ENCODE assay signal across 10 cellular contexts in the genomic region with DNA sequence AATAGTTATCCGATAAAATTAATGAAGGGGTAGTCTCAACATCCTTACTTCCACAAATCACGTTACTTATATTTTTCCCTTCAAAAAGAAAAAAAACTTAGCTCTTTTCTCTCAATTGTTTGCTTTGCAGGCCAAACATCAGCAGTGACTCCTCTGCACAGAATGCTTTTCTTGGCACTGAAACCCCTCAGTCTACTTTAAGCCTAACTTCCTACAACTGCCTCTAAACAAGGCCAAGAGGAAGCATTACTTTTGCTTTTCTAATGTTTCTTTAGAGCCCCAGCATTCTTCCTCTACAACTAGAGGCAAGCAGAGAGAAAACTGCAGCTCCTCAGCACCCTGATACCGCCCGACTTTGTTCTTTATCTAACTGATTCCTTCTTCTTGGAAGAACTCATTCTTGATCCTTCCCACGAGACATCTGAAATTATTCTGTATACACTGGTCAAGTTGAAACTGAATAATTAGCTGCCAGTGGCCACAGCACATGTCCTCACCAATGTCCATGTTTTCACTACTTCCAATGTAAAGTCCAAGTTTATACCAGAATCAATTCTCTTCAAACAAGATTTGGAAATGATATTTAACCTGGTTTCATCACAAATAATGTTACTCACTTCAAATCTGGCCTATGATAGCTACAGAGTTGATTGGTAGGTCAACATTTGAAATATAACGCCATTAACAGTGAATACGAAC. TPM values are rescaled to one million over a fixed set of nuclear protein-coding genes. Genes with fewer than 3 reads are reported as not detected.
A peak's percentile ranks its signal among the peaks of the same experiment; 100 is the strongest.
DNase-seq lines count a peak whose midpoint lies in the region; ATAC-seq, FAIRE-seq and TF ChIP-seq lines count a peak whose summit lies in the region.
"Had no signal": no experiment of that assay in that cellular context is flagged by ENCODE, and none has a peak within 500 bp of the region (broad histone marks: within the 10 kb centered on the region; RNA-seq: fewer than 3 reads in every experiment).

No MANE protein-coding gene starts in this region.

- H3K4me1 Mint-ChIP-seq in GM23338, result peaks cover 16% of the 10 kb centered on the region

- WGBS in right cardiac atrium, result 47% methylated on average over 7 of the region's 7 CpGs

- H3K4me3 ChIP-seq in GM23338, result no peak overlapping the region
- peak overlapping the region; percentile 3 for H3K4me3 ChIP-seq in astrocyte of the spinal cord (ENCODE audit: low read depth, low read length)
- H3K4me3 ChIP-seq in right cardiac atrium (ENCODE audit: low read length), result no peak overlapping the region
- H3K4me3 ChIP-seq: SJSA1 had no signal

- H3K27me3 Mint-ChIP-seq in GM23338 (ENCODE audit: insufficient read depth, low read depth, poor library complexity), result no peaks in the 10 kb centered on the region

- no peaks in the 10 kb centered on the region for H3K9me2 ChIP-seq in GM23338 (ENCODE audit: insufficient read depth)

- H3K79me2 ChIP-seq in GM23338 (replicated peaks; ENCODE audit: insufficient read depth), result no peaks in the 10 kb centered on the region; the same call in none of the 2 replicates

- H3K4me1 ChIP-seq in GM23338 (ENCODE audit: insufficient read depth) (peaks cover 21% of the 10 kb centered on the region), right cardiac atrium (ENCODE audit: control insufficient read depth, insufficient read depth, low read length) (no peaks in the 10 kb centered on the region)

- ATAC-seq in GM23338, result no peak
- peak; percentile 90 to 96 for ATAC-seq in right cardiac atrium
- ATAC-seq in GM21515 (IDR thresholded peaks at IDR 0.05; ENCODE audit: unreplicated experiment), result no peak

- no peaks in the 10 kb centered on the region for H3K36me3 ChIP-seq in GM23338 (ENCODE audit: insufficient read depth)
- H3K36me3 ChIP-seq: SJSA1 had no signal

- no peak overlapping the region for H3K4me3 Mint-ChIP-seq in GM23338

- no peaks in the 10 kb centered on the region for H3K9me3 ChIP-seq in right cardiac atrium (ENCODE audit: control insufficient read depth, low read length)
- H3K9me3 ChIP-seq: SJSA1 had no signal

- in situ Hi-C loops in astrocyte of the spinal cord (cut with HindIII; ENCODE audit: low sequenced_read_pairs), result no loop called here

- peaks cover 9% of the 10 kb centered on the region for H3K36me3 Mint-ChIP-seq in GM23338 (ENCODE audit: low read depth)

- no peaks in the 10 kb centered on the region for H3F3A ChIP-seq in GM23338 (replicated peaks; ENCODE audit: low read depth)

- intact Hi-C loops in right cardiac atrium (cut with DNase I), result no loop called here

- H3K27ac Mint-ChIP-seq in GM23338, result peak overlapping the region; percentile 33; the same call in 1 of the 2 replicates

- no peak overlapping the region for H3K4me2 ChIP-seq in GM23338

- no peak overlapping the region for H3K27ac ChIP-seq in GM23338 (ENCODE audit: low read depth)
- H3K27ac ChIP-seq in right cardiac atrium (ENCODE audit: low read length), result no peak overlapping the region
- H3K27ac ChIP-seq: SJSA1 had no signal

- H3K27me3 ChIP-seq in GM23338 (ENCODE audit: insufficient read depth) (no peaks in the 10 kb centered on the region), right cardiac atrium (ENCODE audit: control insufficient read depth, insufficient read depth) (no peaks in the 10 kb centered on the region)
- H3K27me3 ChIP-seq: SJSA1 had no signal

- no peak for TF ChIP-seq CTCF in GM23338 (conservative IDR thresholded peaks at IDR 0.05; ENCODE audit: low read depth in 2 of 2)
- no peak for TF ChIP-seq CTCF in astrocyte of the spinal cord (IDR thresholded peaks at IDR 0.05; ENCODE audit: low read depth, low read length)

- no peak overlapping the region for H2AFZ ChIP-seq in GM23338

- DNase-seq in GM23338 (ENCODE audit: low spot score) (no peak), astrocyte of the spinal cord (ENCODE audit: low read depth, low spot score) (peak; percentile 94), right cardiac atrium (no peak), smooth muscle cell of the brain vasculature (ENCODE audit: low read depth, low spot score) (peak; percentile 79), GM19239 (ENCODE audit: insufficient read length, low spot score) (no peak)
- DNase-seq in stimulated activated CD4-positive, alpha-beta T cell treated with anti-CD3 and anti-CD28 coated beads, Interleukin-1b, Interleukin-23, amount 100 ng/mL, for 48 hours, result no peak
- DNase-seq in activated CD4-positive, alpha-beta T cell treated with anti-CD3 and anti-CD28 coated beads, Interleukin-2, amount 50 U/mL, for 1 hour, result no peak
- DNase-seq: stimulated activated CD4-positive, alpha-beta T cell treated with anti-CD3 and anti-CD28 coated beads, Interleukin-4, amount 100 ng/mL, for 4 hours had no signal

- no peaks in the 10 kb centered on the region for H3K9me3 Mint-ChIP-seq in GM23338

- no peaks in the 10 kb centered on the region for H4K20me1 ChIP-seq in GM23338 (replicated peaks; ENCODE audit: insufficient read depth)

- FAIRE-seq in GM19239 (lab: Jason Lieb, UNC), result no peak

TF ChIP-seq in GM23338, 12 proteins besides CTCF, POLR2A, EP300 and RAD21 (continues in another document):
- TF ChIP-seq STAT1 (IDR thresholded peaks at IDR 0.05; ENCODE audit: unreplicated experiment) (no peak), ZNF331 (CRISPR knock-in tag; IDR thresholded peaks at IDR 0.05; ENCODE audit: low read depth) (no peak), JUNB (IDR thresholded peaks at IDR 0.05; ENCODE audit: unreplicated experiment) (no peak), EZH2 (IDR thresholded peaks at IDR 0.05; ENCODE audit: low read depth, unreplicated experiment) (no peak)
- TF ChIP-seq, protein P1, sequence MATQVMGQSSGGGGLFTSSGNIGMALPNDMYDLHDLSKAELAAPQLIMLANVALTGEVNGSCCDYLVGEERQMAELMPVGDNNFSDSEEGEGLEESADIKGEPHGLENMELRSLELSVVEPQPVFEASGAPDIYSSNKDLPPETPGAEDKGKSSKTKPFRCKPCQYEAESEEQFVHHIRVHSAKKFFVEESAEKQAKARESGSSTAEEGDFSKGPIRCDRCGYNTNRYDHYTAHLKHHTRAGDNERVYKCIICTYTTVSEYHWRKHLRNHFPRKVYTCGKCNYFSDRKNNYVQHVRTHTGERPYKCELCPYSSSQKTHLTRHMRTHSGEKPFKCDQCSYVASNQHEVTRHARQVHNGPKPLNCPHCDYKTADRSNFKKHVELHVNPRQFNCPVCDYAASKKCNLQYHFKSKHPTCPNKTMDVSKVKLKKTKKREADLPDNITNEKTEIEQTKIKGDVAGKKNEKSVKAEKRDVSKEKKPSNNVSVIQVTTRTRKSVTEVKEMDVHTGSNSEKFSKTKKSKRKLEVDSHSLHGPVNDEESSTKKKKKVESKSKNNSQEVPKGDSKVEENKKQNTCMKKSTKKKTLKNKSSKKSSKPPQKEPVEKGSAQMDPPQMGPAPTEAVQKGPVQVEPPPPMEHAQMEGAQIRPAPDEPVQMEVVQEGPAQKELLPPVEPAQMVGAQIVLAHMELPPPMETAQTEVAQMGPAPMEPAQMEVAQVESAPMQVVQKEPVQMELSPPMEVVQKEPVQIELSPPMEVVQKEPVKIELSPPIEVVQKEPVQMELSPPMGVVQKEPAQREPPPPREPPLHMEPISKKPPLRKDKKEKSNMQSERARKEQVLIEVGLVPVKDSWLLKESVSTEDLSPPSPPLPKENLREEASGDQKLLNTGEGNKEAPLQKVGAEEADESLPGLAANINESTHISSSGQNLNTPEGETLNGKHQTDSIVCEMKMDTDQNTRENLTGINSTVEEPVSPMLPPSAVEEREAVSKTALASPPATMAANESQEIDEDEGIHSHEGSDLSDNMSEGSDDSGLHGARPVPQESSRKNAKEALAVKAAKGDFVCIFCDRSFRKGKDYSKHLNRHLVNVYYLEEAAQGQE (IDR thresholded peaks at IDR 0.05; ENCODE audit: unreplicated experiment), result no peak
- TF ChIP-seq, protein P2, sequence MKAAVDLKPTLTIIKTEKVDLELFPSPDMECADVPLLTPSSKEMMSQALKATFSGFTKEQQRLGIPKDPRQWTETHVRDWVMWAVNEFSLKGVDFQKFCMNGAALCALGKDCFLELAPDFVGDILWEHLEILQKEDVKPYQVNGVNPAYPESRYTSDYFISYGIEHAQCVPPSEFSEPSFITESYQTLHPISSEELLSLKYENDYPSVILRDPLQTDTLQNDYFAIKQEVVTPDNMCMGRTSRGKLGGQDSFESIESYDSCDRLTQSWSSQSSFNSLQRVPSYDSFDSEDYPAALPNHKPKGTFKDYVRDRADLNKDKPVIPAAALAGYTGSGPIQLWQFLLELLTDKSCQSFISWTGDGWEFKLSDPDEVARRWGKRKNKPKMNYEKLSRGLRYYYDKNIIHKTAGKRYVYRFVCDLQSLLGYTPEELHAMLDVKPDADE (IDR thresholded peaks at IDR 0.05), result no peak

RNA-seq across cellular contexts. Expression of a gene that starts 55.3 kb away (rescaled TPM):
- 22.1 and 27.5 TPM in 2 replicates for total RNA-seq in GM23338 (2014; rRNA removed; shearing (Covaris generic))
- polyA plus RNA-seq in GM23338 (2016; fragmentation: Nextera tagmentation; extraction: Ambion mirVana) (29.4 and 32.1 TPM in 2 replicates), right cardiac atrium (3.6 TPM)
- total RNA-seq in right cardiac atrium, result 1 to 10 TPM; 5.6 to 8.1 (median 6.2) TPM

Comparison
In these comparisons a context has a peak if more than half of its experiments do, and no peak if none do; other contexts are left out.
1. ATAC-seq: peak in right cardiac atrium (2 of 2); none in GM23338 (single experiment) and GM21515 (single experiment).
2. DNase-seq: peak in astrocyte of the spinal cord (single experiment) and smooth muscle cell of the brain vasculature (single experiment); none in GM23338 (single experiment), right cardiac atrium (0 of 3), GM19239 (single experiment), stimulated activated CD4-positive, alpha-beta T cell treated with anti-CD3 and anti-CD28 coated beads, Interleukin-1b, Interleukin-23, amount 100 ng/mL, for 48 hours (single experiment) and activated CD4-positive, alpha-beta T cell treated with anti-CD3 and anti-CD28 coated beads, Interleukin-2, amount 50 U/mL, for 1 hour (single experiment).